In the genomic region with DNA sequence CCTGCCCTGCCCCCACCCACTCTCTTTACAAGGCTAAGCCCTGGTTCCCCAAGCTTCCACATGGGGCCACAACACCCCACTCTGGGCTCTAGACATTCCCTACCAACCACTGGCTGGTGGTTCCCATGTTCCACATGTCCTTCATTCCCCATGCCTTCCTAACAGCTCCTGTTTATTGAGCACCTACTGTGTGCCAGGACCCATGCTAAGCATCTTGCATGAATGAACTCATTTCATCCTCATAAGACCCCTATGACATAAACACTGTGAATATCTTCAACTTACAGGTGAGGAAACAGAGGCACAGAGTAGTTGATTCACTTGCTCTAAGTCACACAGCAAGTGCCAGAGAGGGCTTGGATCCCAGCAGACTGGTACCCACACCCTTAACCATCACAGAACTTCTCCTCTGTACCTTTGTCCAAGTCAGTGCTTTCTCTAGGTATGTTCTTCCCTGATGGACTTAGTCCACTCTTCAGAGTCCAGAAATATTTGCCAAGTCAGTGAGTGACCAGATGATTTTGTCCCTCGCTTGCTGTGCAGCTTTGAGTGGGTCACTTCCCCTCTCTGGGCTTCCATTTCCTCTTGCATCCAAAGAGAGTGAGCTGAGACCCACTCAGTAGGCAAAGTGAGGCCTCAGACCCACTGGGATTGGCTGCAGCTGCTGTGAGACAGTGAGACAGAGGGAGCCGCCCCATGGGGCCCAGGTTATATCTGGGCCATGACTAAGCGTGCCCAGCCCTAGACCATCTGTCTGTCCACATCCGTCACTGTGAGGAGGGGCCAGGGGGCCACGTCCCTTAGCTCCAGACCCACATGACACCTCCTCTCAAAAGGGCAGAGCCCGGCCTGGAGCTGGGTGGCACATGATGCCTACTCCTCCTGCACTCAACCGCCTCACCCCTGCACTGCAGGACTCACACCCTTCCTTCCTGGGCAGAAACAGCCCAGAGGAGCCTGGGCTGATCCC, we compare ENCODE assay signal across 8 cellular contexts.
DNase-seq lines count a peak whose midpoint lies in the region; ATAC-seq and TF ChIP-seq lines count a peak whose summit lies in the region.

No MANE protein-coding gene starts in this region.

- ATAC-seq in HG03135 (IDR thresholded peaks at IDR 0.05; ENCODE audit: unreplicated experiment): no peak

- no peaks in the 10 kb centered on the region for H3F3A ChIP-seq in MM.1S (ENCODE audit: insufficient read depth, low read length)

- H4K20me1 ChIP-seq in MM.1S (ENCODE audit: insufficient read depth, low read length): no peaks in the 10 kb centered on the region

- no peak overlapping the region for H2AFZ ChIP-seq in MM.1S (ENCODE audit: low read length)

- H3K9me2 ChIP-seq in MM.1S (replicated peaks; ENCODE audit: insufficient read depth, low read length): no peaks in the 10 kb centered on the region

- no peak overlapping the region for H3K27ac ChIP-seq in MM.1S (ENCODE audit: low read length)

- no peak overlapping the region for H3K4me3 ChIP-seq in choroid plexus epithelial cell (ENCODE audit: low read depth, low read length)
- no peak overlapping the region for H3K4me3 ChIP-seq in MM.1S (ENCODE audit: low read length)

- peaks cover 65% of the 10 kb centered on the region for H3K27me3 ChIP-seq in MM.1S (replicated peaks; ENCODE audit: insufficient read depth, low read length)

- H3K4me2 ChIP-seq in MM.1S (ENCODE audit: low read depth, low read length): no peak overlapping the region

- no peak for TF ChIP-seq CTCF in choroid plexus epithelial cell (conservative IDR thresholded peaks at IDR 0.05; ENCODE audit: low read depth, low read length)
- TF ChIP-seq CTCF in MM.1S (IDR thresholded peaks at IDR 0.05; ENCODE audit: low read length): no peak

- no peaks in the 10 kb centered on the region for H3K4me1 ChIP-seq in MM.1S (ENCODE audit: low read length)

- H3K9ac ChIP-seq in MM.1S (ENCODE audit: low read length): no peak overlapping the region

- H3K36me3 ChIP-seq in MM.1S (replicated peaks; ENCODE audit: insufficient read depth, low read length): no peaks in the 10 kb centered on the region

- no peaks in the 10 kb centered on the region for H3K9me3 ChIP-seq in MM.1S (replicated peaks; ENCODE audit: insufficient read depth, low read length)

- DNase-seq in COLO829 (ENCODE audit: low spot score): peak; percentile 53
- peak; percentile 71 for DNase-seq in NCI-H446 treated with DMSO at 0.1 percent for 48 hours (lab: John Stamatoyannopoulos, UW)
- DNase-seq in choroid plexus epithelial cell (ENCODE audit: low read depth): peak; percentile 71
- DNase-seq in mucosa of gallbladder (ENCODE audit: low spot score): peak; percentile 67
- no peak for DNase-seq in NCI-H526 (lab: John Stamatoyannopoulos, UW)
- DNase-seq in MM.1S: no peak
- no peak for DNase-seq in GM19240 (ENCODE audit: insufficient read length, low spot score)

- no peaks in the 10 kb centered on the region for H3K79me2 ChIP-seq in MM.1S (ENCODE audit: low read length)

Comparison
In these comparisons a context has a peak if more than half of its experiments do, and no peak if none do; other contexts are left out.
1. DNase-seq: peak in COLO829 (single experiment), NCI-H446 treated with DMSO at 0.1 percent for 48 hours (single experiment), choroid plexus epithelial cell (single experiment) and mucosa of gallbladder (single experiment); none in NCI-H526 (0 of 2), MM.1S (single experiment) and GM19240 (single experiment).